Comparison of ENCODE assay signal across 25 cellular contexts in the genomic region with DNA sequence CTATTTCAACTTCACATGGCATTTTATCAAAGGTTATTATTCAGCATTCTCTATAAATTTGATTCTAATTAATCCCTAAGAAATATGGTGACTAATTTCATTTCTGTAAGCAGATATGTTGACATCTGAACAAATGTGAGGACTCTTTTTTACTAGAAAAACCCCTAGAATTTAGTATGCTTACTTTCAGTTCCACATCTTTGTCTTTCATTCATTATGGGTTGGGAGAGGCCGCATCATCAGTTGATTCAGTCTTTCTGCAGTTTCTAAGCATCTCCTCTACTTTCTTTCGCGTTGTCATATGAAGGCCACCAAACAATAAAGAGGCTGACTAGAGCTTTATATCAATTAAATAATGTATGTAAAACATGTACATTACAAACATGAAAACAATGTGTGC. TPM values are rescaled to one million over a fixed set of nuclear protein-coding genes. Genes with fewer than 3 reads are reported as not detected.
DNase-seq lines count a peak whose midpoint lies in the region; ATAC-seq, FAIRE-seq and TF ChIP-seq lines count a peak whose summit lies in the region.
"Had no signal": no experiment of that assay in that cellular context is flagged by ENCODE, and none has a peak within 500 bp of the region (broad histone marks: within the 10 kb centered on the region; RNA-seq: fewer than 3 reads in every experiment).

No MANE protein-coding gene starts in this region.

- H3K4me1 Mint-ChIP-seq in naive B cell, result peaks cover 0 to 6% (median 0%) of the 10 kb centered on the region in 3 donors
- no peaks in the 10 kb centered on the region; a peak in 1 of 4 replicates for H3K4me1 Mint-ChIP-seq in H9
- H3K4me1 Mint-ChIP-seq: CD14-positive monocyte; CD8-positive, alpha-beta memory T cell had no signal

- CTCF ChIA-PET in GM12878 (lab: Yijun Ruan, JAX), result interaction anchor here (1.0 kb wide), 1 partner anchor 321 kb away, joined by 3 read pairs; no protein-coding TSS in a partner anchor

- no peak for TF ChIP-seq EP300 in GM12878 (IDR thresholded peaks at IDR 0.05; ENCODE audit: borderline replicate concordance in 1 of 2, control insufficient read depth in 1 of 2, low read depth in 2 of 2, low read length in 2 of 2)

- H4K91ac ChIP-seq in H9 (ENCODE audit: insufficient read length, low read depth, low read length), result no peak overlapping the region

- POLR2A ChIA-PET in GM12878 (lab: Charles Lee), result no interaction called here

- H3K14ac ChIP-seq in H9 (ENCODE audit: insufficient read depth, low read length), result no peak overlapping the region

- WGBS in GM12878 (ENCODE audit: insufficient coverage, insufficient replicate concordance, low lambda C conversion rate, missing lambda C conversion rate), result 93% methylated on average over 3 of the region's 3 CpGs
- 100% methylated on average over 3 of the region's 3 CpGs for WGBS in hepatocyte (ENCODE audit: low lambda C conversion rate, missing lambda C conversion rate)
- WGBS in H9 (ENCODE audit: extremely low coverage, insufficient read length, low lambda C conversion rate), result no CpG with 5 or more reads among the region's 3 CpGs

- no peaks in the 10 kb centered on the region for H3K9me3 ChIP-seq in GM12878 (replicated peaks; ENCODE audit: control insufficient read depth, insufficient read depth, low read length)
- no peaks in the 10 kb centered on the region for H3K9me3 ChIP-seq in hepatocyte (ENCODE audit: low read depth)
- no peaks in the 10 kb centered on the region for H3K9me3 ChIP-seq in H9 (ENCODE audit: control insufficient read depth, low read depth, low read length)
- H3K9me3 ChIP-seq: A549; BE2C; BLaER1 treated with 17β-estradiol and CSF1 and Interleukin-3, amounts not matched to agents 10 nM and 100 nM; HAP-1 had no signal

- H3K18ac ChIP-seq in H9 (ENCODE audit: insufficient read length, low read depth, low read length), result no peak overlapping the region

- DNase-seq in GM18507 (ENCODE audit: extremely low spot score, insufficient read length, low read depth), result no peak
- no peak for DNase-seq in GM12878 (ENCODE audit: low read depth, low spot score)
- no peak for DNase-seq in naive B cell
- DNase-seq in hepatocyte (ENCODE audit: low spot score), result no peak
- DNase-seq in H9, result no peak
- no peak for DNase-seq in midbrain (lab: John Stamatoyannopoulos, UW)
- DNase-seq: 8988T; ACHN; AML-193; BE2C; CD4-positive, alpha-beta T cell; CD8-positive, alpha-beta memory T cell; DMS 273 treated with DMSO at 0.1 percent for 48 hours; DMS79; EL; GDM1; HFFc6 had no signal

- H3K9me3 Mint-ChIP-seq in naive B cell, result peaks cover 0 to 2% (median 0%) of the 10 kb centered on the region in 7 donors
- H3K9me3 Mint-ChIP-seq in H9, result no peaks in the 10 kb centered on the region
- H3K9me3 Mint-ChIP-seq: CD4-positive, alpha-beta T cell; CD8-positive, alpha-beta memory T cell; GM23338; HFFc6 had no signal

- H3K23ac ChIP-seq in H9 (ENCODE audit: insufficient read length, low read depth, low read length), result no peak overlapping the region

- no peaks in the 10 kb centered on the region for H3K23me2 ChIP-seq in H9 (ENCODE audit: insufficient read length, low read depth, low read length, poor library complexity, severe bottlenecking)

- no peaks in the 10 kb centered on the region for H3K79me1 ChIP-seq in H9 (ENCODE audit: insufficient read depth, low read depth, low read length, poor library complexity, severe bottlenecking)

- H3K9me2 ChIP-seq in hepatocyte (replicated peaks; ENCODE audit: insufficient read depth), result no peaks in the 10 kb centered on the region

- H3K27ac Mint-ChIP-seq in naive B cell, result peak overlapping the region in 1 of 6 donors; percentile 67
- H3K27ac Mint-ChIP-seq in H9, result no peak overlapping the region
- H3K27ac Mint-ChIP-seq: CD14-positive monocyte; CD4-positive, alpha-beta T cell; CD8-positive, alpha-beta memory T cell; GM23338; HFFc6 had no signal

- H3K36me3 Mint-ChIP-seq in naive B cell, result peaks cover 0 to 7% of the 10 kb centered on the region in 2 donors
- no peaks in the 10 kb centered on the region for H3K36me3 Mint-ChIP-seq in H9 (ENCODE audit: insufficient read depth in 1 of 3, low read depth in 3 of 3)
- H3K36me3 Mint-ChIP-seq: CD14-positive monocyte had no signal

- no peak for TF ChIP-seq CTCF in GM12878 (IDR thresholded peaks at IDR 0.05 in 2 of 3, conservative IDR thresholded peaks at IDR 0.05 in 1 of 3; ENCODE audit: control insufficient read depth in 2 of 3, extremely low read depth in 1 of 3, insufficient read depth in 1 of 3, low read depth in 3 of 3, low read length in 3 of 3)
- no peak for TF ChIP-seq CTCF in hepatocyte (IDR thresholded peaks at IDR 0.05; ENCODE audit: poor library complexity)
- TF ChIP-seq CTCF in H9 (conservative IDR thresholded peaks at IDR 0.05), result no peak

- no peak for TF ChIP-seq RAD21 in GM12878 (IDR thresholded peaks at IDR 0.05; ENCODE audit: insufficient read depth, low read depth, low read length)

- peak; percentile 52 for FAIRE-seq in GM18507 (lab: Jason Lieb, UNC)
- no peak for FAIRE-seq in GM12878 (lab: Jason Lieb, UNC)
- FAIRE-seq: A549, D721Med, GM12892, GM19239 had no signal

- no peak overlapping the region for H3T11ph ChIP-seq in H9 (ENCODE audit: low read length)

- H3K4me3 ChIP-seq in GM12878 (no peak overlapping the region), hepatocyte (no peak overlapping the region)
- H3K4me3 ChIP-seq: A549; BLaER1 treated with 17β-estradiol and CSF1 and Interleukin-3, amounts not matched to agents 10 nM and 100 nM; GM23338; HAP-1 had no signal

- in situ Hi-C loops in GM12878 (cut with MboI), result no loop called here

- H3K4me3 Mint-ChIP-seq in naive B cell (no peak overlapping the region), H9 (no peak overlapping the region)
- H3K4me3 Mint-ChIP-seq: CD14-positive monocyte; CD4-positive, alpha-beta T cell; CD8-positive, alpha-beta memory T cell; GM23338; HFFc6 had no signal

- H3K79me2 ChIP-seq in GM12878 (ENCODE audit: control insufficient read depth, insufficient read depth, low read length) (no peaks in the 10 kb centered on the region), hepatocyte (no peaks in the 10 kb centered on the region), H9 (ENCODE audit: insufficient read depth, low read length) (no peaks in the 10 kb centered on the region)

- H3K4ac ChIP-seq in H9 (ENCODE audit: low read depth, low read length), result no peak overlapping the region

- H4K20me1 ChIP-seq in GM12878 (ENCODE audit: control insufficient read depth, insufficient read depth) (no peaks in the 10 kb centered on the region), hepatocyte (ENCODE audit: insufficient read depth, poor library complexity, severe bottlenecking) (no peaks in the 10 kb centered on the region), H9 (ENCODE audit: control insufficient read depth, insufficient read depth, insufficient read length) (no peaks in the 10 kb centered on the region)
- H4K20me1 ChIP-seq: BLaER1 treated with 17β-estradiol and CSF1 and Interleukin-3, amounts not matched to agents 10 nM and 100 nM had no signal

- BruUV-seq in GM12878 (replicated peaks; lab: Mats Ljungman, UMichigan), result no TSS peak

- no peak overlapping the region for H2BK120ac ChIP-seq in H9 (ENCODE audit: low read depth, low read length, poor library complexity, severe bottlenecking)

- SMC1A ChIA-PET in GM12878 (lab: Charles Lee; ENCODE audit: uncharacterized antibody, unreplicated experiment), result no interaction called here

- no peaks in the 10 kb centered on the region for H3K36me3 ChIP-seq in GM12878 (ENCODE audit: control insufficient read depth in 2 of 2, insufficient read depth in 2 of 2, low read length in 1 of 2)
- H3K36me3 ChIP-seq in hepatocyte (replicated peaks; ENCODE audit: insufficient read depth, low read depth), result no peaks in the 10 kb centered on the region
- H3K36me3 ChIP-seq: BE2C; BLaER1 treated with 17β-estradiol and CSF1 and Interleukin-3, amounts not matched to agents 10 nM and 100 nM; HAP-1 had no signal

- H4K5ac ChIP-seq in H9 (ENCODE audit: insufficient read length, low read depth, low read length), result no peak overlapping the region

- H3K4me2 ChIP-seq in GM12878 (ENCODE audit: control insufficient read depth, insufficient read depth), result no peak overlapping the region
- H3K4me2 ChIP-seq in hepatocyte, result no peak overlapping the region
- H3K4me2 ChIP-seq in H9 (ENCODE audit: insufficient read depth, insufficient read length, low read length), result no peak overlapping the region
- H3K4me2 ChIP-seq: A549; BLaER1 treated with 17β-estradiol and CSF1 and Interleukin-3, amounts not matched to agents 10 nM and 100 nM; GM23338 had no signal

- no peak overlapping the region for H2BK15ac ChIP-seq in H9 (ENCODE audit: low read depth, low read length)

- intact Hi-C loops in GM12878 (cut with micrococcal nuclease; ENCODE audit: unreplicated experiment), result no loop called here

- no peak for TF ChIP-seq POLR2A in GM12878 (IDR thresholded peaks at IDR 0.05; ENCODE audit: low read depth, low read length)

- no peak overlapping the region for H3K9ac ChIP-seq in GM12878 (ENCODE audit: control insufficient read depth, insufficient read depth, low read length)
- H3K9ac ChIP-seq in H9 (ENCODE audit: extremely low read depth, insufficient read length, low read length), result no peak overlapping the region
- H3K9ac ChIP-seq: BLaER1 treated with 17β-estradiol and CSF1 and Interleukin-3, amounts not matched to agents 10 nM and 100 nM had no signal

- no peak overlapping the region for H2AFZ ChIP-seq in GM12878 (ENCODE audit: control insufficient read depth, low read depth, low read length)
- H2AFZ ChIP-seq in hepatocyte, result no peak overlapping the region
- no peak overlapping the region for H2AFZ ChIP-seq in H9 (ENCODE audit: low read length)
- H2AFZ ChIP-seq: GM23338 had no signal

- RAD21 ChIA-PET in GM12878 (lab: Charles Lee; ENCODE audit: unreplicated experiment), result no interaction called here

- H3K27ac ChIP-seq in GM12878 (ENCODE audit: control insufficient read depth, insufficient read depth) (no peak overlapping the region), hepatocyte (no peak overlapping the region), H9 (ENCODE audit: insufficient read length, low read depth, low read length) (no peak overlapping the region)
- H3K27ac ChIP-seq: A549; BLaER1 treated with 17β-estradiol and CSF1 and Interleukin-3, amounts not matched to agents 10 nM and 100 nM had no signal

- H3K4me1 ChIP-seq in GM12878 (ENCODE audit: control insufficient read depth, insufficient read depth, low read length), result no peaks in the 10 kb centered on the region
- H3K4me1 ChIP-seq in hepatocyte (ENCODE audit: insufficient read depth), result no peaks in the 10 kb centered on the region
- no peaks in the 10 kb centered on the region for H3K4me1 ChIP-seq in H9 (ENCODE audit: insufficient read depth, low read length)
- H3K4me1 ChIP-seq: A549; BLaER1 treated with 17β-estradiol and CSF1 and Interleukin-3, amounts not matched to agents 10 nM and 100 nM; HAP-1 had no signal

- H2BK20ac ChIP-seq in H9 (ENCODE audit: low read depth, low read length, poor library complexity, severe bottlenecking), result no peak overlapping the region

- H2BK12ac ChIP-seq in H9 (ENCODE audit: insufficient read length, low read depth, low read length), result no peak overlapping the region

- no peak overlapping the region for H2AK5ac ChIP-seq in H9 (ENCODE audit: insufficient read length, low read length)

- H4K8ac ChIP-seq in H9 (replicated peaks; ENCODE audit: insufficient read length, low read depth, low read length), result no peak overlapping the region

- H3K27me3 Mint-ChIP-seq in naive B cell, result peaks cover 5 to 17% (median 15%) of the 10 kb centered on the region in 3 donors
- H3K27me3 Mint-ChIP-seq in H9 (ENCODE audit: low read depth), result peaks cover 16% of the 10 kb centered on the region

- ATAC-seq in GM12878 (no peak), naive B cell (ENCODE audit: low read depth in 2 of 2) (peak; percentile 42 to 76)
- ATAC-seq: A549, GM23338 had no signal

- H3K27me3 ChIP-seq in GM12878 (replicated peaks in 1 of 2; ENCODE audit: control insufficient read depth in 2 of 2, insufficient read depth in 2 of 2, low read length in 1 of 2) (0 out of 4 replicates have a peak, but pooled peaks cover 0 to 1% of the 10 kb centered on the region in 2 experiments), hepatocyte (no peaks in the 10 kb centered on the region), H9 (ENCODE audit: insufficient read depth, low read length) (no peaks in the 10 kb centered on the region)
- H3K27me3 ChIP-seq: BE2C; BLaER1 treated with 17β-estradiol and CSF1 and Interleukin-3, amounts not matched to agents 10 nM and 100 nM had no signal

- no peak overlapping the region for H2BK5ac ChIP-seq in H9 (ENCODE audit: insufficient read length, low read length)

- no peak overlapping the region for H3K56ac ChIP-seq in H9 (ENCODE audit: insufficient read length, low read depth, low read length)

RNA-seq across cellular contexts. Expression of a gene that starts 55.4 kb away (rescaled TPM):
- 15.5 and 17.9 TPM in 2 replicates for total RNA-seq in GM12878 (2013; cell fraction: nucleolus; rRNA removed)
- total RNA-seq in GM12878 (2014; rRNA removed), result 26.0 and 47.3 TPM in 2 replicates
- 44.2 and 48.4 TPM in 2 replicates for total RNA-seq in GM12878 (2014; rRNA removed; fragmentation: Illumina TruSeq; extraction: Trizol)
- total RNA-seq in GM12878 (2021), result 22.4 and 22.5 TPM in 2 replicates
- 53.6 TPM for polyA plus RNA-seq in GM12878 (2011; ENCODE audit: low read depth)
- polyA plus RNA-seq in GM12878 (2011; rRNA removed), result 49.1 and 70.3 TPM in 2 replicates
- 28.7 and 35.2 TPM in 2 replicates for polyA plus RNA-seq in GM12878 (2011; cell fraction: cytosol; rRNA removed)
- 22.3 and 24.4 TPM in 2 replicates for polyA plus RNA-seq in GM12878 (2011; cell fraction: nucleus; rRNA removed)
- polyA plus RNA-seq in GM12878 (2012), result 33.7 and 45.7 TPM in 2 replicates
- polyA plus RNA-seq in GM12878 (2014; fragmentation: Illumina TruSeq; extraction: Trizol), result 68.0 and 75.1 TPM in 2 replicates
- 10 to 100 TPM; 64.7 to 73.9 TPM for polyA plus RNA-seq in GM12878 (2014; fragmentation: Nextera tagmentation; extraction: Ambion mirVana)
- polyA plus RNA-seq in GM12878 (2014; rRNA removed), result 29.4 and 40.0 TPM in 2 replicates
- polyA plus RNA-seq in GM12878 (2016; fragmentation: Nextera tagmentation; extraction: Ambion mirVana), result 10 to 100 TPM; 50.3 to 51.1 TPM
- 14.3 and 17.0 TPM in 2 replicates for polyA minus RNA-seq in GM12878 (2011; rRNA and poly(A)+ RNA removed)
- 6.7 and 9.4 TPM in 2 replicates for polyA minus RNA-seq in GM12878 (2011; cell fraction: cytosol; rRNA and poly(A)+ RNA removed)
- polyA minus RNA-seq in GM12878 (2011; cell fraction: nucleus; rRNA and poly(A)+ RNA removed), result 6.4 and 9.1 TPM in 2 replicates
- polyA plus RNA-seq in naive B cell (ENCODE audit: low read depth in 6 of 6), result 100 to 1,000 TPM in 2 of 6 donors, 10 to 100 TPM in 4; 77.3 to 116 (median 89.0) TPM
- 66.7 and 82.3 TPM in 2 replicates for total RNA-seq in hepatocyte
- 58.0 and 71.6 TPM in 2 replicates for polyA plus RNA-seq in hepatocyte
- total RNA-seq in H9 (2021), result 31.6 and 32.3 TPM in 2 replicates
